Comparison of ENCODE assay signal across 1 cellular context in genomic region chr19:12550951-12551832, GRCh38.
TF ChIP-seq lines count a peak whose summit lies in the region.

ZNF564 (minus strand) TSS chr19:12551482; CDS start chr19:12551332, 150 bp downstream.

TF ChIP-seq in HepG2, 621 proteins besides CTCF, POLR2A, EP300 and RAD21 (continued from another document and continues in another):
- no peak; the same call in 1 of the 2 replicates for TF ChIP-seq ZBED4 (CRISPR knock-in tag; IDR thresholded peaks at IDR 0.05; ENCODE audit: borderline replicate concordance)
- TF ChIP-seq, protein P1, sequence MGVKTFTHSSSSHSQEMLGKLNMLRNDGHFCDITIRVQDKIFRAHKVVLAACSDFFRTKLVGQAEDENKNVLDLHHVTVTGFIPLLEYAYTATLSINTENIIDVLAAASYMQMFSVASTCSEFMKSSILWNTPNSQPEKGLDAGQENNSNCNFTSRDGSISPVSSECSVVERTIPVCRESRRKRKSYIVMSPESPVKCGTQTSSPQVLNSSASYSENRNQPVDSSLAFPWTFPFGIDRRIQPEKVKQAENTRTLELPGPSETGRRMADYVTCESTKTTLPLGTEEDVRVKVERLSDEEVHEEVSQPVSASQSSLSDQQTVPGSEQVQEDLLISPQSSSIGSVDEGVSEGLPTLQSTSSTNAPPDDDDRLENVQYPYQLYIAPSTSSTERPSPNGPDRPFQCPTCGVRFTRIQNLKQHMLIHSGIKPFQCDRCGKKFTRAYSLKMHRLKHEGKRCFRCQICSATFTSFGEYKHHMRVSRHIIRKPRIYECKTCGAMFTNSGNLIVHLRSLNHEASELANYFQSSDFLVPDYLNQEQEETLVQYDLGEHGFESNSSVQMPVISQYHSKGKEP (CRISPR knock-in tag; IDR thresholded peaks at IDR 0.05), result no peak
- peak; percentile 89 for TF ChIP-seq POLR2G (IDR thresholded peaks at IDR 0.05; ENCODE audit: low read depth, low read length)
- no peak for TF ChIP-seq ZNF138 (CRISPR knock-in tag; IDR thresholded peaks at IDR 0.05; ENCODE audit: low read depth)
- TF ChIP-seq, protein P2, sequence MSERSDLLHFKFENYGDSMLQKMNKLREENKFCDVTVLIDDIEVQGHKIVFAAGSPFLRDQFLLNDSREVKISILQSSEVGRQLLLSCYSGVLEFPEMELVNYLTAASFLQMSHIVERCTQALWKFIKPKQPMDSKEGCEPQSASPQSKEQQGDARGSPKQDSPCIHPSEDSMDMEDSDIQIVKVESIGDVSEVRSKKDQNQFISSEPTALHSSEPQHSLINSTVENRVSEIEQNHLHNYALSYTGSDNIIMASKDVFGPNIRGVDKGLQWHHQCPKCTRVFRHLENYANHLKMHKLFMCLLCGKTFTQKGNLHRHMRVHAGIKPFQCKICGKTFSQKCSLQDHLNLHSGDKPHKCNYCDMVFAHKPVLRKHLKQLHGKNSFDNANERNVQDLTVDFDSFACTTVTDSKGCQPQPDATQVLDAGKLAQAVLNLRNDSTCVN (CRISPR knock-in tag; IDR thresholded peaks at IDR 0.05; ENCODE audit: borderline replicate concordance), result 0 out of 2 replicates have a peak, but pooled peaks have one; percentile 40
- no peak for TF ChIP-seq ZNF569 (CRISPR knock-in tag; IDR thresholded peaks at IDR 0.05; ENCODE audit: borderline replicate concordance)
- TF ChIP-seq ZNF205 (CRISPR knock-in tag; IDR thresholded peaks at IDR 0.05), result peak; percentile 84
- no peak for TF ChIP-seq CC2D1A (CRISPR knock-in tag; IDR thresholded peaks at IDR 0.05)
- TF ChIP-seq TBX2 (CRISPR knock-in tag; IDR thresholded peaks at IDR 0.05; ENCODE audit: borderline replicate concordance), result peak; percentile 61
- peak; percentile 61 for TF ChIP-seq ETV5 (CRISPR knock-in tag; IDR thresholded peaks at IDR 0.05; ENCODE audit: borderline replicate concordance)
- TF ChIP-seq TARDBP (CRISPR knock-in tag; IDR thresholded peaks at IDR 0.05), result no peak
- no peak for TF ChIP-seq FOXA1 (IDR thresholded peaks at IDR 0.05)
- TF ChIP-seq FOXA1 (CRISPR knock-in tag; IDR thresholded peaks at IDR 0.05), result peak; percentile 71
- no peak for TF ChIP-seq ZNF30 (CRISPR knock-in tag; IDR thresholded peaks at IDR 0.05)
- TF ChIP-seq MAFF (IDR thresholded peaks at IDR 0.05; ENCODE audit: low read depth, low read length), result 0 out of 2 replicates have a peak, but pooled peaks have one; percentile 24
- peak; percentile 88 for TF ChIP-seq THAP11 (CRISPR knock-in tag; IDR thresholded peaks at IDR 0.05)
- TF ChIP-seq ZNF605 (CRISPR knock-in tag; IDR thresholded peaks at IDR 0.05), result peak; percentile 70
- TF ChIP-seq PTBP1 (IDR thresholded peaks at IDR 0.05; ENCODE audit: low read depth, low read length, poor library complexity, severe bottlenecking), result no peak
- no peak for TF ChIP-seq ZNF484 (CRISPR knock-in tag; IDR thresholded peaks at IDR 0.05; ENCODE audit: borderline replicate concordance, low read depth)
- no peak for TF ChIP-seq MTA3 (CRISPR knock-in tag; IDR thresholded peaks at IDR 0.05)
- TF ChIP-seq MLX (CRISPR knock-in tag; IDR thresholded peaks at IDR 0.05), result peak; percentile 27; the same call in 1 of the 2 replicates
- TF ChIP-seq KLF13 (CRISPR knock-in tag; IDR thresholded peaks at IDR 0.05), result no peak
- TF ChIP-seq HOXA9 (CRISPR knock-in tag; IDR thresholded peaks at IDR 0.05; ENCODE audit: borderline replicate concordance), result no peak
- TF ChIP-seq, protein P3, sequence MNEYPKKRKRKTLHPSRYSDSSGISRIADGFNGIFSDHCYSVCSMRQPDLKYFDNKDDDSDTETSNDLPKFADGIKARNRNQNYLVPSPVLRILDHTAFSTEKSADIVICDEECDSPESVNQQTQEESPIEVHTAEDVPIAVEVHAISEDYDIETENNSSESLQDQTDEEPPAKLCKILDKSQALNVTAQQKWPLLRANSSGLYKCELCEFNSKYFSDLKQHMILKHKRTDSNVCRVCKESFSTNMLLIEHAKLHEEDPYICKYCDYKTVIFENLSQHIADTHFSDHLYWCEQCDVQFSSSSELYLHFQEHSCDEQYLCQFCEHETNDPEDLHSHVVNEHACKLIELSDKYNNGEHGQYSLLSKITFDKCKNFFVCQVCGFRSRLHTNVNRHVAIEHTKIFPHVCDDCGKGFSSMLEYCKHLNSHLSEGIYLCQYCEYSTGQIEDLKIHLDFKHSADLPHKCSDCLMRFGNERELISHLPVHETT (CRISPR knock-in tag; conservative IDR thresholded peaks at IDR 0.05), result peak; percentile 48
- no peak for TF ChIP-seq ZNF354B (CRISPR knock-in tag; IDR thresholded peaks at IDR 0.05)
- TF ChIP-seq MTF1 (CRISPR knock-in tag; IDR thresholded peaks at IDR 0.05), result no peak
- TF ChIP-seq MYC (CRISPR knock-in tag; IDR thresholded peaks at IDR 0.05; ENCODE audit: borderline replicate concordance), result peak; percentile 69
- peak; percentile 10; the same call in 1 of the 2 replicates for TF ChIP-seq RXRB (CRISPR knock-in tag; IDR thresholded peaks at IDR 0.05; ENCODE audit: borderline replicate concordance)
- TF ChIP-seq ZFP41 (CRISPR knock-in tag; IDR thresholded peaks at IDR 0.05; ENCODE audit: borderline replicate concordance), result no peak
- 0 out of 2 replicates have a peak, but pooled peaks have one; percentile 55 for TF ChIP-seq HOMEZ (CRISPR knock-in tag; IDR thresholded peaks at IDR 0.05; ENCODE audit: low read depth)
- TF ChIP-seq CEBPB (IDR thresholded peaks at IDR 0.05; ENCODE audit: borderline replicate concordance, low read depth, low read length), result no peak
- peak; percentile 95 for TF ChIP-seq PHF8 (CRISPR knock-in tag; IDR thresholded peaks at IDR 0.05)
- no peak for TF ChIP-seq ZNF446 (CRISPR knock-in tag; IDR thresholded peaks at IDR 0.05)
- TF ChIP-seq, protein P4, sequence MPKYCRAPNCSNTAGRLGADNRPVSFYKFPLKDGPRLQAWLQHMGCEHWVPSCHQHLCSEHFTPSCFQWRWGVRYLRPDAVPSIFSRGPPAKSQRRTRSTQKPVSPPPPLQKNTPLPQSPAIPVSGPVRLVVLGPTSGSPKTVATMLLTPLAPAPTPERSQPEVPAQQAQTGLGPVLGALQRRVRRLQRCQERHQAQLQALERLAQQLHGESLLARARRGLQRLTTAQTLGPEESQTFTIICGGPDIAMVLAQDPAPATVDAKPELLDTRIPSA (CRISPR knock-in tag; IDR thresholded peaks at IDR 0.05; ENCODE audit: borderline replicate concordance), result 0 out of 2 replicates have a peak, but pooled peaks have one; percentile 19
- no peak for TF ChIP-seq RAD51 (IDR thresholded peaks at IDR 0.05; ENCODE audit: borderline replicate concordance)
- peak; percentile 56; the same call in 1 of the 2 replicates for TF ChIP-seq BORCS8-MEF2B (CRISPR knock-in tag; IDR thresholded peaks at IDR 0.05)
- TF ChIP-seq NR3C1 (CRISPR knock-in tag; IDR thresholded peaks at IDR 0.05), result 0 out of 2 replicates have a peak, but pooled peaks have one; percentile 66
- TF ChIP-seq NAIF1 (CRISPR knock-in tag; IDR thresholded peaks at IDR 0.05; ENCODE audit: borderline replicate concordance), result no peak
- no peak for TF ChIP-seq HDAC6 (IDR thresholded peaks at IDR 0.05; ENCODE audit: low read depth, low read length)
- TF ChIP-seq, protein P5, sequence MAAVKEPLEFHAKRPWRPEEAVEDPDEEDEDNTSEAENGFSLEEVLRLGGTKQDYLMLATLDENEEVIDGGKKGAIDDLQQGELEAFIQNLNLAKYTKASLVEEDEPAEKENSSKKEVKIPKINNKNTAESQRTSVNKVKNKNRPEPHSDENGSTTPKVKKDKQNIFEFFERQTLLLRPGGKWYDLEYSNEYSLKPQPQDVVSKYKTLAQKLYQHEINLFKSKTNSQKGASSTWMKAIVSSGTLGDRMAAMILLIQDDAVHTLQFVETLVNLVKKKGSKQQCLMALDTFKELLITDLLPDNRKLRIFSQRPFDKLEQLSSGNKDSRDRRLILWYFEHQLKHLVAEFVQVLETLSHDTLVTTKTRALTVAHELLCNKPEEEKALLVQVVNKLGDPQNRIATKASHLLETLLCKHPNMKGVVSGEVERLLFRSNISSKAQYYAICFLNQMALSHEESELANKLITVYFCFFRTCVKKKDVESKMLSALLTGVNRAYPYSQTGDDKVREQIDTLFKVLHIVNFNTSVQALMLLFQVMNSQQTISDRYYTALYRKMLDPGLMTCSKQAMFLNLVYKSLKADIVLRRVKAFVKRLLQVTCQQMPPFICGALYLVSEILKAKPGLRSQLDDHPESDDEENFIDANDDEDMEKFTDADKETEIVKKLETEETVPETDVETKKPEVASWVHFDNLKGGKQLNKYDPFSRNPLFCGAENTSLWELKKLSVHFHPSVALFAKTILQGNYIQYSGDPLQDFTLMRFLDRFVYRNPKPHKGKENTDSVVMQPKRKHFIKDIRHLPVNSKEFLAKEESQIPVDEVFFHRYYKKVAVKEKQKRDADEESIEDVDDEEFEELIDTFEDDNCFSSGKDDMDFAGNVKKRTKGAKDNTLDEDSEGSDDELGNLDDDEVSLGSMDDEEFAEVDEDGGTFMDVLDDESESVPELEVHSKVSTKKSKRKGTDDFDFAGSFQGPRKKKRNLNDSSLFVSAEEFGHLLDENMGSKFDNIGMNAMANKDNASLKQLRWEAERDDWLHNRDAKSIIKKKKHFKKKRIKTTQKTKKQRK (IDR thresholded peaks at IDR 0.05; ENCODE audit: low read length), result peak; percentile 87
- TF ChIP-seq ZNF383 (CRISPR knock-in tag; IDR thresholded peaks at IDR 0.05; ENCODE audit: borderline replicate concordance), result no peak
- peak; percentile 87; the same call in 1 of the 2 replicates for TF ChIP-seq SIN3A (IDR thresholded peaks at IDR 0.05; ENCODE audit: borderline replicate concordance, low read depth, low read length)
- 0 out of 2 replicates have a peak, but pooled peaks have one; percentile 22 for TF ChIP-seq FOXO1 (CRISPR knock-in tag; IDR thresholded peaks at IDR 0.05)
- TF ChIP-seq ZNF83 (CRISPR knock-in tag; IDR thresholded peaks at IDR 0.05; ENCODE audit: borderline replicate concordance), result no peak
- peak; percentile 80; the same call in 1 of the 2 replicates for TF ChIP-seq ZNF563 (CRISPR knock-in tag; IDR thresholded peaks at IDR 0.05)
- TF ChIP-seq, protein P6, sequence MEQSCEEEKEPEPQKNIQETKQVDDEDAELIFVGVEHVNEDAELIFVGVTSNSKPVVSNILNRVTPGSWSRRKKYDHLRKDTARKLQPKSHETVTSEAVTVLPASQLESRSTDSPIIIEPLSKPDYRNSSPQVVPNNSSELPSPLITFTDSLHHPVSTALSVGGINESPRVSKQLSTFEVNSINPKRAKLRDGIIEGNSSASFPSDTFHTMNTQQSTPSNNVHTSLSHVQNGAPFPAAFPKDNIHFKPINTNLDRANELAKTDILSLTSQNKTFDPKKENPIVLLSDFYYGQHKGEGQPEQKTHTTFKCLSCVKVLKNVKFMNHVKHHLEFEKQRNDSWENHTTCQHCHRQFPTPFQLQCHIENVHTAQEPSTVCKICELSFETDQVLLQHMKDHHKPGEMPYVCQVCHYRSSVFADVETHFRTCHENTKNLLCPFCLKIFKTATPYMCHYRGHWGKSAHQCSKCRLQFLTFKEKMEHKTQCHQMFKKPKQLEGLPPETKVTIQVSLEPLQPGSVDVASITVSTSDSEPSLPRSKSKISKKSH (CRISPR knock-in tag; IDR thresholded peaks at IDR 0.05; ENCODE audit: borderline replicate concordance), result peak; percentile 71; the same call in 1 of the 2 replicates
- TF ChIP-seq RFX3 (CRISPR knock-in tag; IDR thresholded peaks at IDR 0.05), result no peak
- no peak; the same call in 1 of the 2 replicates for TF ChIP-seq HES4 (CRISPR knock-in tag; IDR thresholded peaks at IDR 0.05; ENCODE audit: borderline replicate concordance)
- peak; percentile 77 for TF ChIP-seq ZNF335 (CRISPR knock-in tag; IDR thresholded peaks at IDR 0.05)
- TF ChIP-seq MATR3 (CRISPR knock-in tag; IDR thresholded peaks at IDR 0.05), result no peak
- TF ChIP-seq STAG1 (CRISPR knock-in tag; IDR thresholded peaks at IDR 0.05), result no peak
- peak; percentile 72; the same call in 1 of the 2 replicates for TF ChIP-seq MAF1 (CRISPR knock-in tag; IDR thresholded peaks at IDR 0.05; ENCODE audit: borderline replicate concordance)
- peak; percentile 41; the same call in 1 of the 2 replicates for TF ChIP-seq ZFP1 (CRISPR knock-in tag; IDR thresholded peaks at IDR 0.05)
- TF ChIP-seq ZNF616 (CRISPR knock-in tag; IDR thresholded peaks at IDR 0.05; ENCODE audit: low read depth), result no peak
- TF ChIP-seq AGO2 (optimal IDR thresholded peaks at IDR 0.05; ENCODE audit: low read depth, low read length), result peak; percentile 44
- no peak for TF ChIP-seq TOPORS (CRISPR knock-in tag; IDR thresholded peaks at IDR 0.05)
